In genomic region chr4:54064317-54065275, GRCh38 we compare ENCODE assay signal across 1 cellular context.
TF ChIP-seq lines count a peak whose summit lies in the region.

CHIC2 (minus strand) TSS chr4:54064605; CDS start chr4:54064300, 305 bp downstream.

TF ChIP-seq in GM12878, 131 proteins besides CTCF, POLR2A, EP300 and RAD21 (continued from another document and continues in another):
- TF ChIP-seq E2F4 (IDR thresholded peaks at IDR 0.05; ENCODE audit: low read depth, low read length): no peak
- TF ChIP-seq E2F8 (IDR thresholded peaks at IDR 0.05; ENCODE audit: low read depth, partially characterized antibody): no peak
- TF ChIP-seq KDM1A (IDR thresholded peaks at IDR 0.05; ENCODE audit: borderline replicate concordance): no peak
- no peak for TF ChIP-seq REST (IDR thresholded peaks at IDR 0.05; ENCODE audit: low read depth, low read length)
- TF ChIP-seq JUND (IDR thresholded peaks at IDR 0.05; ENCODE audit: low read depth, low read length): 0 out of 2 replicates have a peak, but pooled peaks have one; percentile 23
- peak; percentile 41; the same call in 1 of the 2 replicates for TF ChIP-seq NBN (IDR thresholded peaks at IDR 0.05)
- no peak for TF ChIP-seq ZNF207 (IDR thresholded peaks at IDR 0.05; ENCODE audit: borderline replicate concordance)
- no peak for TF ChIP-seq ZBTB11 (CRISPR knock-in tag; IDR thresholded peaks at IDR 0.05)
- TF ChIP-seq ATF3 (IDR thresholded peaks at IDR 0.05; ENCODE audit: borderline replicate concordance, extremely low read depth, low read depth, low read length): no peak
- peak; percentile 89 for TF ChIP-seq RUNX3 (IDR thresholded peaks at IDR 0.05; ENCODE audit: low read length)
- TF ChIP-seq NFXL1 (IDR thresholded peaks at IDR 0.05; ENCODE audit: borderline replicate concordance): no peak
- no peak for TF ChIP-seq BCL11A (IDR thresholded peaks at IDR 0.05; ENCODE audit: low read depth, low read length)
- TF ChIP-seq ZBTB4 (CRISPR knock-in tag; IDR thresholded peaks at IDR 0.05): no peak
- TF ChIP-seq USF2 (IDR thresholded peaks at IDR 0.05; ENCODE audit: borderline replicate concordance, low read depth, low read length): no peak
- no peak for TF ChIP-seq SREBF2 (IDR thresholded peaks at IDR 0.05; ENCODE audit: low read length)
- peak; percentile 93 for TF ChIP-seq YY1 (IDR thresholded peaks at IDR 0.05; ENCODE audit: low read depth, low read length)
- no peak for TF ChIP-seq TCF7 (IDR thresholded peaks at IDR 0.05; ENCODE audit: borderline replicate concordance)
- TF ChIP-seq ATF7 (IDR thresholded peaks at IDR 0.05; ENCODE audit: low read depth): no peak
- TF ChIP-seq MYB (IDR thresholded peaks at IDR 0.05; ENCODE audit: borderline replicate concordance, low read depth, low read length): no peak
- TF ChIP-seq SUZ12 (IDR thresholded peaks at IDR 0.05; ENCODE audit: unreplicated experiment): no peak
- TF ChIP-seq ASH2L (IDR thresholded peaks at IDR 0.05; ENCODE audit: borderline replicate concordance, low read depth): peak; percentile 56
- 0 out of 2 replicates have a peak, but pooled peaks have one; percentile 37 for TF ChIP-seq PML (IDR thresholded peaks at IDR 0.05; ENCODE audit: low read length)
- no peak for TF ChIP-seq ZNF592 (IDR thresholded peaks at IDR 0.05)
- no peak for TF ChIP-seq JUNB (IDR thresholded peaks at IDR 0.05)
- TF ChIP-seq ZBTB33 (IDR thresholded peaks at IDR 0.05): no peak
- TF ChIP-seq RELB (IDR thresholded peaks at IDR 0.05; ENCODE audit: low read depth): no peak
- TF ChIP-seq ESRRA (IDR thresholded peaks at IDR 0.05; ENCODE audit: low read length): no peak
